In genomic region chr3:169790687-169791429, GRCh38 we compare ENCODE assay signal across 1 cellular context.
TF ChIP-seq lines count a peak whose summit lies in the region.

No MANE protein-coding gene starts in this region.

TF ChIP-seq in HepG2, 621 proteins besides CTCF, POLR2A, EP300 and RAD21:
- TF ChIP-seq MAFK (conservative IDR thresholded peaks at IDR 0.05 in 1 of 2, IDR thresholded peaks at IDR 0.05 in 1 of 2; ENCODE audit: low read length in 2 of 2) (peak; percentile 43 to 44), ZHX1 (CRISPR knock-in tag; IDR thresholded peaks at IDR 0.05; ENCODE audit: low read depth) (no peak)
